ENCODE assay signal across 1 cellular context in the genomic region with DNA sequence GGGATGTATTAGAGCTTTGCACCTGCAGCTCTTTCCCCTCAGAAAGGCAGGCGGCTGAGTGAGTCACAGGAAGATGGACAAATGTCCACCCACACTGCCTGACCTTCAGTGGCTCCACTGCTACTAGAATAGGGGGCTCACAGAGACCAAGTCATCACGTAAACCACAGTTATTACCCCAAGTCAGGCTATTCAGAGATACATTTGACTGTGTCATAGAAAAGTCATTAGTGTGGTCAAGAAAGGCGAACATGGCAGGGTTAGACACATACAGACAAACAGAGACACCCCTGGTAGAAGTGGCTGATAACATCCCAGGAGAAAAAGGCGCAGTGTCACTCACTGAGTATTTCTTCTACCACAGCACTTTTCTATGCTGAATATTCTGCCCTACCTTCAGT.
TF ChIP-seq lines count a peak whose summit lies in the region.

No MANE protein-coding gene starts in this region.

TF ChIP-seq in A549, 52 proteins besides CTCF, POLR2A, EP300 and RAD21 (continued from another document):
- TF ChIP-seq, protein P1, sequence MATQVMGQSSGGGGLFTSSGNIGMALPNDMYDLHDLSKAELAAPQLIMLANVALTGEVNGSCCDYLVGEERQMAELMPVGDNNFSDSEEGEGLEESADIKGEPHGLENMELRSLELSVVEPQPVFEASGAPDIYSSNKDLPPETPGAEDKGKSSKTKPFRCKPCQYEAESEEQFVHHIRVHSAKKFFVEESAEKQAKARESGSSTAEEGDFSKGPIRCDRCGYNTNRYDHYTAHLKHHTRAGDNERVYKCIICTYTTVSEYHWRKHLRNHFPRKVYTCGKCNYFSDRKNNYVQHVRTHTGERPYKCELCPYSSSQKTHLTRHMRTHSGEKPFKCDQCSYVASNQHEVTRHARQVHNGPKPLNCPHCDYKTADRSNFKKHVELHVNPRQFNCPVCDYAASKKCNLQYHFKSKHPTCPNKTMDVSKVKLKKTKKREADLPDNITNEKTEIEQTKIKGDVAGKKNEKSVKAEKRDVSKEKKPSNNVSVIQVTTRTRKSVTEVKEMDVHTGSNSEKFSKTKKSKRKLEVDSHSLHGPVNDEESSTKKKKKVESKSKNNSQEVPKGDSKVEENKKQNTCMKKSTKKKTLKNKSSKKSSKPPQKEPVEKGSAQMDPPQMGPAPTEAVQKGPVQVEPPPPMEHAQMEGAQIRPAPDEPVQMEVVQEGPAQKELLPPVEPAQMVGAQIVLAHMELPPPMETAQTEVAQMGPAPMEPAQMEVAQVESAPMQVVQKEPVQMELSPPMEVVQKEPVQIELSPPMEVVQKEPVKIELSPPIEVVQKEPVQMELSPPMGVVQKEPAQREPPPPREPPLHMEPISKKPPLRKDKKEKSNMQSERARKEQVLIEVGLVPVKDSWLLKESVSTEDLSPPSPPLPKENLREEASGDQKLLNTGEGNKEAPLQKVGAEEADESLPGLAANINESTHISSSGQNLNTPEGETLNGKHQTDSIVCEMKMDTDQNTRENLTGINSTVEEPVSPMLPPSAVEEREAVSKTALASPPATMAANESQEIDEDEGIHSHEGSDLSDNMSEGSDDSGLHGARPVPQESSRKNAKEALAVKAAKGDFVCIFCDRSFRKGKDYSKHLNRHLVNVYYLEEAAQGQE (IDR thresholded peaks at IDR 0.05) = no peak
- TF ChIP-seq MAZ (IDR thresholded peaks at IDR 0.05; ENCODE audit: borderline replicate concordance, low read depth, low read length) (no peak), PHF8 (IDR thresholded peaks at IDR 0.05; ENCODE audit: borderline replicate concordance, low read depth) (no peak), ESRRA (IDR thresholded peaks at IDR 0.05; ENCODE audit: borderline replicate concordance, low read length) (no peak), KDM1A (IDR thresholded peaks at IDR 0.05; ENCODE audit: low read depth) (no peak), JUNB (IDR thresholded peaks at IDR 0.05) (no peak)
- TF ChIP-seq, protein P2, sequence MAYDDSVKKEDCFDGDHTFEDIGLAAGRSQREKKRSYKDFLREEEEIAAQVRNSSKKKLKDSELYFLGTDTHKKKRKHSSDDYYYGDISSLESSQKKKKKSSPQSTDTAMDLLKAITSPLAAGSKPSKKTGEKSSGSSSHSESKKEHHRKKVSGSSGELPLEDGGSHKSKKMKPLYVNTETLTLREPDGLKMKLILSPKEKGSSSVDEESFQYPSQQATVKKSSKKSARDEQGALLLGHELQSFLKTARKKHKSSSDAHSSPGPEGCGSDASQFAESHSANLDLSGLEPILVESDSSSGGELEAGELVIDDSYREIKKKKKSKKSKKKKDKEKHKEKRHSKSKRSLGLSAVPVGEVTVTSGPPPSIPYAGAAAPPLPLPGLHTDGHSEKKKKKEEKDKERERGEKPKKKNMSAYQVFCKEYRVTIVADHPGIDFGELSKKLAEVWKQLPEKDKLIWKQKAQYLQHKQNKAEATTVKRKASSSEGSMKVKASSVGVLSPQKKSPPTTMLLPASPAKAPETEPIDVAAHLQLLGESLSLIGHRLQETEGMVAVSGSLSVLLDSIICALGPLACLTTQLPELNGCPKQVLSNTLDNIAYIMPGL (CRISPR knock-in tag; IDR thresholded peaks at IDR 0.05; ENCODE audit: borderline replicate concordance) = no peak
